Comparison of ENCODE assay signal across 17 cellular contexts in genomic region chr2:163701399-163702195, GRCh38. TPM values are rescaled to one million over a fixed set of nuclear protein-coding genes. Genes with fewer than 3 reads are reported as not detected.
"Had no signal": no experiment of that assay in that cellular context is flagged by ENCODE, and none has a peak within 500 bp of the region (broad histone marks: within the 10 kb centered on the region; RNA-seq: fewer than 3 reads in every experiment).

No MANE protein-coding gene starts in this region.

- H3K9me3 ChIP-seq: right lobe of liver, spleen, thoracic aorta had no signal

- H3K27ac ChIP-seq: right lobe of liver, spleen, thoracic aorta had no signal

- H3K27me3 ChIP-seq: right lobe of liver, spleen had no signal

- H3K27me3 Mint-ChIP-seq: activated naive CD8-positive, alpha-beta T cell; stimulated activated memory B cell treated with anti-CD40 and anti-IgM and Interleukin-4, amounts not matched to agents 10 μg/mL and 1 μg/mL and 100 μg/mL, for 72 hours had no signal

- H3K36me3 Mint-ChIP-seq: activated naive CD8-positive, alpha-beta T cell; stimulated activated memory B cell treated with anti-CD40 and anti-IgM and Interleukin-4, amounts not matched to agents 10 μg/mL and 1 μg/mL and 100 μg/mL, for 72 hours had no signal

- H3K27ac Mint-ChIP-seq: activated naive CD8-positive, alpha-beta T cell; stimulated activated memory B cell treated with anti-CD40 and anti-IgM and Interleukin-4, amounts not matched to agents 10 μg/mL and 1 μg/mL and 100 μg/mL, for 72 hours had no signal

- DNase-seq: activated CD4-positive, alpha-beta T cell treated with anti-CD3 and anti-CD28 coated beads, Interleukin-2, amount 50 U/mL, for 4 hours; amniotic stem cell; caudate nucleus; foreskin melanocyte; head of caudate nucleus; left cardiac atrium; midbrain; right lobe of liver; spleen; stimulated activated CD4-positive, alpha-beta T cell treated with anti-CD3 and anti-CD28 coated beads, Interleukin-4, amount 100 ng/mL, for 4 hours; T-helper 1 cell had no signal

- H3K4me3 Mint-ChIP-seq: activated naive CD8-positive, alpha-beta T cell; stimulated activated memory B cell treated with anti-CD40 and anti-IgM and Interleukin-4, amounts not matched to agents 10 μg/mL and 1 μg/mL and 100 μg/mL, for 72 hours had no signal

- H3K4me1 Mint-ChIP-seq: stimulated activated memory B cell treated with anti-CD40 and anti-IgM and Interleukin-4, amounts not matched to agents 10 μg/mL and 1 μg/mL and 100 μg/mL, for 72 hours had no signal

- ATAC-seq: right lobe of liver; SK-N-SH treated with all-trans-retinoic acid at 6 μM for 48 hours; stimulated activated memory B cell treated with anti-CD40 and anti-IgM and Interleukin-4, amounts not matched to agents 10 μg/mL and 1 μg/mL and 100 μg/mL, for 72 hours had no signal

- H3K36me3 ChIP-seq: right lobe of liver, spleen, thoracic aorta had no signal

- H3K4me1 ChIP-seq: right lobe of liver had no signal

- H3K4me3 ChIP-seq: lung, right lobe of liver, spleen, thoracic aorta had no signal

RNA-seq across cellular contexts. Expression of gene FIGN, which starts 34.2 kb away (rescaled TPM):
- total RNA-seq: activated CD8-positive, alpha-beta memory T cell treated with anti-CD3 and anti-CD28 coated beads for 36 hours had no signal
